In genomic region chr7:5699951-5700384, GRCh38 we compare ENCODE assay signal across 8 cellular contexts.
A peak's percentile ranks its signal among the peaks of the same experiment; 100 is the strongest.
DNase-seq lines count a peak whose midpoint lies in the region; ATAC-seq and TF ChIP-seq lines count a peak whose summit lies in the region.

No MANE protein-coding gene starts in this region.

- peak overlapping the region; percentile 19; the same call in 1 of the 2 replicates for H3K9ac ChIP-seq in KMS-11

- H3K9me3 ChIP-seq in CD4-positive, alpha-beta T cell (ENCODE audit: control insufficient read depth, low read length): no peaks in the 10 kb centered on the region

- intact Hi-C loops in CD4-positive, alpha-beta T cell (cut with DNase I, micrococcal nuclease): loop anchor here (10.0 kb wide), 3 partner anchors 55 to 335 kb away; no protein-coding TSS in a partner anchor
- intact Hi-C loops in activated T-helper 1 cell treated with anti-CD3 and anti-CD28 coated beads, Interleukin-12 subunit alpha, Interleukin-12 subunit beta, Interleukin-2, Interleukin-4 antibody, amounts not matched to agents 30 ng/mL and 10 ng/mL and 1 ng/mL, durations not matched to agents 14 hours and 24 hours and 36 hours (cut with micrococcal nuclease): loop anchor here (2.0 to 10.0 kb wide), 4 partner anchors 31 to 335 kb away; partner anchors contain the start of gene TNRC18

- POLR2A ChIA-PET in CD4-positive, alpha-beta T cell (lab: Charles Lee): interaction anchor here (1.1 to 2.3 kb wide), 3 partner anchors 10 to 174 kb away, joined by 3 to 9 read pairs (median 5); no protein-coding TSS in a partner anchor

- H3K27me3 ChIP-seq in CD4-positive, alpha-beta T cell (ENCODE audit: control insufficient read depth, insufficient read depth, low read length): no peaks in the 10 kb centered on the region
- H3K27me3 ChIP-seq in KMS-11 (ENCODE audit: insufficient read depth, low read depth) (no peaks in the 10 kb centered on the region; the same call in 1 of the 2 replicates), layer of hippocampus (ENCODE audit: control insufficient read depth, insufficient read depth, low read length) (no peaks in the 10 kb centered on the region)

- no peak overlapping the region for H2AFZ ChIP-seq in KMS-11 (ENCODE audit: low read depth)

- CTCF ChIA-PET in CD4-positive, alpha-beta T cell (lab: Charles Lee): interaction anchor here (0.8 to 5.4 kb wide), 5 partner anchors 12 to 141 kb away, joined by 3 to 26 read pairs (median 4); partner anchors contain the start of gene RNF216

- peak overlapping the region; percentile 76 for H3K4me3 Mint-ChIP-seq in CD4-positive, alpha-beta T cell
- peak overlapping the region; percentile 30 for H3K4me3 Mint-ChIP-seq in activated T-helper 1 cell treated with anti-CD3 and anti-CD28 coated beads, Interleukin-12 subunit alpha, Interleukin-12 subunit beta, Interleukin-2, Interleukin-4 antibody, amounts not matched to agents 30 ng/mL and 10 ng/mL and 1 ng/mL, durations not matched to agents 14 hours and 24 hours and 36 hours

- H3K36me3 ChIP-seq in KMS-11 (ENCODE audit: insufficient read depth): no peaks in the 10 kb centered on the region

- DNase-seq in CD4-positive, alpha-beta T cell: peak in 9 of 10 experiments; percentile 28 to 81 (median 56)
- peak; percentile 70 for DNase-seq in activated T-helper 1 cell treated with anti-CD3 and anti-CD28 coated beads, Interleukin-12 subunit alpha, Interleukin-12 subunit beta, Interleukin-2, Interleukin-4 antibody, amounts not matched to agents 30 ng/mL and 10 ng/mL and 1 ng/mL, durations not matched to agents 14 hours and 24 hours and 36 hours (ENCODE audit: low spot score)
- peak; percentile 81 for DNase-seq in stimulated activated CD8-positive, alpha-beta memory T cell treated with anti-CD3 and anti-CD28 coated beads, Interleukin-4, amount 100 ng/mL, for 48 hours
- DNase-seq in UCSD-AML1 (lab: John Stamatoyannopoulos, UW; ENCODE audit: unreplicated experiment): no peak

- no peaks in the 10 kb centered on the region for H3K79me2 ChIP-seq in KMS-11 (ENCODE audit: insufficient read depth, low read depth)

- H3K9me3 Mint-ChIP-seq in CD4-positive, alpha-beta T cell: no peaks in the 10 kb centered on the region
- no peaks in the 10 kb centered on the region for H3K9me3 Mint-ChIP-seq in activated T-helper 1 cell treated with anti-CD3 and anti-CD28 coated beads, Interleukin-12 subunit alpha, Interleukin-12 subunit beta, Interleukin-2, Interleukin-4 antibody, amounts not matched to agents 30 ng/mL and 10 ng/mL and 1 ng/mL, durations not matched to agents 14 hours and 24 hours and 36 hours

- peaks cover 83% of the 10 kb centered on the region for H3K4me1 Mint-ChIP-seq in CD4-positive, alpha-beta T cell (ENCODE audit: low read depth)
- peaks cover 87% of the 10 kb centered on the region for H3K4me1 Mint-ChIP-seq in activated T-helper 1 cell treated with anti-CD3 and anti-CD28 coated beads, Interleukin-12 subunit alpha, Interleukin-12 subunit beta, Interleukin-2, Interleukin-4 antibody, amounts not matched to agents 30 ng/mL and 10 ng/mL and 1 ng/mL, durations not matched to agents 14 hours and 24 hours and 36 hours (ENCODE audit: low read depth)

- H4K20me1 ChIP-seq in KMS-11 (ENCODE audit: insufficient read depth): peaks cover 20% of the 10 kb centered on the region

- H3K27ac Mint-ChIP-seq in CD4-positive, alpha-beta T cell: peak overlapping the region; percentile 90
- peak overlapping the region; percentile 78 for H3K27ac Mint-ChIP-seq in activated T-helper 1 cell treated with anti-CD3 and anti-CD28 coated beads, Interleukin-12 subunit alpha, Interleukin-12 subunit beta, Interleukin-2, Interleukin-4 antibody, amounts not matched to agents 30 ng/mL and 10 ng/mL and 1 ng/mL, durations not matched to agents 14 hours and 24 hours and 36 hours

- H3K27me3 Mint-ChIP-seq in CD4-positive, alpha-beta T cell: no peaks in the 10 kb centered on the region
- H3K27me3 Mint-ChIP-seq in activated T-helper 1 cell treated with anti-CD3 and anti-CD28 coated beads, Interleukin-12 subunit alpha, Interleukin-12 subunit beta, Interleukin-2, Interleukin-4 antibody, amounts not matched to agents 30 ng/mL and 10 ng/mL and 1 ng/mL, durations not matched to agents 14 hours and 24 hours and 36 hours (ENCODE audit: insufficient read depth): peaks cover 13% of the 10 kb centered on the region

- ATAC-seq in CD4-positive, alpha-beta T cell (ENCODE audit: poor library complexity): peak; percentile 62
- ATAC-seq in GM21360 (IDR thresholded peaks at IDR 0.05; ENCODE audit: unreplicated experiment): peak; percentile 51
- no peak for ATAC-seq in esophagus mucosa

- peak overlapping the region; percentile 69 for H3K4me2 ChIP-seq in KMS-11

- H3K4me1 ChIP-seq in KMS-11 (ENCODE audit: low read depth, poor library complexity, severe bottlenecking): peaks cover 55% of the 10 kb centered on the region

- H3K27ac ChIP-seq in CD4-positive, alpha-beta T cell (ENCODE audit: low read depth, low read length): peak overlapping the region; percentile 60
- peak overlapping the region; percentile 46 for H3K27ac ChIP-seq in KMS-11
- peak overlapping the region; percentile 71 for H3K27ac ChIP-seq in layer of hippocampus (ENCODE audit: low read depth, low read length)

- TF ChIP-seq CTCF in CD4-positive, alpha-beta T cell (IDR thresholded peaks at IDR 0.05): no peak
- TF ChIP-seq CTCF in KMS-11 (conservative IDR thresholded peaks at IDR 0.05; ENCODE audit: low read depth, low read length): no peak

- H3K36me3 Mint-ChIP-seq in CD4-positive, alpha-beta T cell (ENCODE audit: low read depth): peaks cover 32% of the 10 kb centered on the region
- H3K36me3 Mint-ChIP-seq in activated T-helper 1 cell treated with anti-CD3 and anti-CD28 coated beads, Interleukin-12 subunit alpha, Interleukin-12 subunit beta, Interleukin-2, Interleukin-4 antibody, amounts not matched to agents 30 ng/mL and 10 ng/mL and 1 ng/mL, durations not matched to agents 14 hours and 24 hours and 36 hours (ENCODE audit: low read depth): peaks cover 27% of the 10 kb centered on the region

- H3K4me3 ChIP-seq in KMS-11 (IDR thresholded peaks at IDR 0.05; ENCODE audit: insufficient read depth, low read depth, low read length): no peak overlapping the region
